Comparison of ENCODE assay signal across 9 cellular contexts in genomic region chrX:40172980-40173661, GRCh38.
DNase-seq lines count a peak whose midpoint lies in the region; ATAC-seq and TF ChIP-seq lines count a peak whose summit lies in the region.
"Had no signal": no experiment of that assay in that cellular context is flagged by ENCODE, and none has a peak within 500 bp of the region (broad histone marks: within the 10 kb centered on the region; RNA-seq: fewer than 3 reads in every experiment).

No MANE protein-coding gene starts in this region.

- H3K9me3 ChIP-seq in body of pancreas, result no peaks in the 10 kb centered on the region

- peak overlapping the region in 3 of 4 donors; percentile 59 to 96 (median 78) for H3K27ac ChIP-seq in body of pancreas

- H3K4me1 ChIP-seq in body of pancreas, result peaks cover 34% of the 10 kb centered on the region

- peak overlapping the region; percentile 87 for H3K4me3 Mint-ChIP-seq in stimulated activated naive CD8-positive, alpha-beta T cell treated with anti-CD3 and anti-CD28 coated beads, Interleukin-15, Interleukin-2, amounts not matched to agents 100 ng/mL and 50 ng/mL, for 24 hours
- peak overlapping the region; percentile 85 to 96 (median 95) for H3K4me3 Mint-ChIP-seq in naive B cell

- no peak overlapping the region for H3K4me3 ChIP-seq in body of pancreas

- no peaks in the 10 kb centered on the region for H3K9me3 Mint-ChIP-seq in stimulated activated naive CD8-positive, alpha-beta T cell treated with anti-CD3 and anti-CD28 coated beads, Interleukin-15, Interleukin-2, amounts not matched to agents 100 ng/mL and 50 ng/mL, for 24 hours
- peaks cover 0 to 10% (median 2%) of the 10 kb centered on the region in 7 donors for H3K9me3 Mint-ChIP-seq in naive B cell

- intact Hi-C loops in body of pancreas (cut with DNase I), result no loop called here

- peaks cover 4% of the 10 kb centered on the region for H3K36me3 Mint-ChIP-seq in stimulated activated naive CD8-positive, alpha-beta T cell treated with anti-CD3 and anti-CD28 coated beads, Interleukin-15, Interleukin-2, amounts not matched to agents 100 ng/mL and 50 ng/mL, for 24 hours (ENCODE audit: low read depth)
- no peaks in the 10 kb centered on the region for H3K36me3 Mint-ChIP-seq in naive B cell

- DNase-seq in stimulated activated naive CD8-positive, alpha-beta T cell treated with anti-CD3 and anti-CD28 coated beads, Interleukin-15, Interleukin-2, amounts not matched to agents 100 U/mL and 50 U/mL, for 24 hours, result no peak
- DNase-seq in body of pancreas (no peak), naive B cell (no peak), NCI-H2029 treated with DMSO at 0.1 percent for 48 hours (lab: John Stamatoyannopoulos, UW) (no peak), NCI-H1694 treated with DMSO at 0.1 percent for 48 hours (lab: John Stamatoyannopoulos, UW) (no peak), NCI-H1048 (lab: John Stamatoyannopoulos, UW) (no peak)
- DNase-seq: activated CD4-positive, alpha-beta T cell treated with anti-CD3 and anti-CD28 coated beads, Interleukin-2, amount 50 U/mL, for 1 hour had no signal

- H3K27me3 ChIP-seq in body of pancreas, result no peaks in the 10 kb centered on the region

- H3K4me1 Mint-ChIP-seq in stimulated activated naive CD8-positive, alpha-beta T cell treated with anti-CD3 and anti-CD28 coated beads, Interleukin-15, Interleukin-2, amounts not matched to agents 100 ng/mL and 50 ng/mL, for 24 hours (ENCODE audit: low read depth), result peaks cover 56% of the 10 kb centered on the region
- H3K4me1 Mint-ChIP-seq in naive B cell, result peaks cover 28 to 56% (median 39%) of the 10 kb centered on the region in 3 donors

- H3K27ac Mint-ChIP-seq in stimulated activated naive CD8-positive, alpha-beta T cell treated with anti-CD3 and anti-CD28 coated beads, Interleukin-15, Interleukin-2, amounts not matched to agents 100 ng/mL and 50 ng/mL, for 24 hours, result peak overlapping the region; percentile 99
- H3K27ac Mint-ChIP-seq in naive B cell, result peak overlapping the region; percentile 83 to 100 (median 99)

- 82% methylated on average over 12 of the region's 14 CpGs for WGBS in body of pancreas, 2 donors

- TF ChIP-seq CTCF in body of pancreas (IDR thresholded peaks at IDR 0.05), result no peak

- TF ChIP-seq POLR2A in body of pancreas (IDR thresholded peaks at IDR 0.05), result no peak

- H3K36me3 ChIP-seq in body of pancreas (replicated peaks in 1 of 2; ENCODE audit: insufficient read depth in 1 of 2, low read depth in 2 of 2), result no peaks in the 10 kb centered on the region

- no peak for ATAC-seq in stimulated activated naive CD8-positive, alpha-beta T cell treated with anti-CD3 and anti-CD28 coated beads, Interleukin-15, Interleukin-2, amounts not matched to agents 100 U/mL and 50 U/mL, for 24 hours
- no peak for ATAC-seq in body of pancreas
- no peak for ATAC-seq in naive B cell (ENCODE audit: low read depth in 2 of 2)
- ATAC-seq in HG03139 (IDR thresholded peaks at IDR 0.05; ENCODE audit: unreplicated experiment), result no peak

- no peaks in the 10 kb centered on the region for H3K27me3 Mint-ChIP-seq in stimulated activated naive CD8-positive, alpha-beta T cell treated with anti-CD3 and anti-CD28 coated beads, Interleukin-15, Interleukin-2, amounts not matched to agents 100 ng/mL and 50 ng/mL, for 24 hours
- peaks cover 0 to 5% (median 0%) of the 10 kb centered on the region in 3 donors for H3K27me3 Mint-ChIP-seq in naive B cell
